In the genomic region with DNA sequence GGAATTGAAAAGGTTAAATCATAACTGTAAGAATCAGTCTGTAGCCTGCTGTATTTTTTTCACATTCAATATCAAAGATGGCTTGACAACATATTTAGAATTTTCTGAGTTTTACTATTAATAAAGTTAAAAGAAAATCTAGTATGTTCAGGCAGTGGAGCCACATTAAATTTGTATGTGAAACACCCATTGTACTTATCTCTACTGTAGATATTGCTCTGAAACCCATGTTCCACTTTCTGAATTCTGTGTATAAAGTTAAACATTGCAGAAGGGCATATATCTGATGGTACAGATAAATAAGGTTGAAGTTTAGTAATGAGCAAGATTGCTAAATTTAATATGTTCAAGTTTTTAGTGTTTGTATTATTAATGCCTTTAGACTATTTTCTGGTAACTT, we compare ENCODE assay signal across 20 cellular contexts.
A peak's percentile ranks its signal among the peaks of the same experiment; 100 is the strongest.
DNase-seq lines count a peak whose midpoint lies in the region; ATAC-seq, FAIRE-seq and TF ChIP-seq lines count a peak whose summit lies in the region.
"Had no signal": no experiment of that assay in that cellular context is flagged by ENCODE, and none has a peak within 500 bp of the region (broad histone marks: within the 10 kb centered on the region; RNA-seq: fewer than 3 reads in every experiment).

No MANE protein-coding gene starts in this region.

- BruUV-seq in PC-9 (replicated peaks; lab: Mats Ljungman, UMichigan) (no TSS peak), HepG2 (replicated peaks; lab: Mats Ljungman, UMichigan) (no TSS peak)

- H3K27ac ChIP-seq in PC-9 (peak overlapping the region; percentile 37; the same call in 1 of the 2 replicates), HepG2 (ENCODE audit: extremely low read length, insufficient read depth, low read length) (no peak overlapping the region), prostate gland (peak overlapping the region; percentile 58 to 62), lower lobe of right lung (no peak overlapping the region)
- H3K27ac ChIP-seq: GM23248, HL-60 had no signal

- intact Hi-C loops in PC-9 (cut with micrococcal nuclease; ENCODE audit: unreplicated experiment) (loop anchor here (1.0 kb wide), 1 partner anchor 167 kb away; no protein-coding TSS in a partner anchor), HepG2 (cut with micrococcal nuclease; ENCODE audit: unreplicated experiment) (no loop called here), prostate gland (cut with DNase I) (no loop called here), mucosa of descending colon (cut with DNase I, micrococcal nuclease) (loop anchor here in 1 of 2 donors (5.0 kb wide), 1 partner anchor 165 kb away; no protein-coding TSS in a partner anchor), lower lobe of right lung (cut with DNase I) (no loop called here)

- no peaks in the 10 kb centered on the region for H3F3A ChIP-seq in PC-9 (ENCODE audit: insufficient read depth, low read depth)

- ATAC-seq in HepG2, result no peak
- no peak for ATAC-seq in mucosa of descending colon
- no peak for ATAC-seq in lower lobe of right lung
- ATAC-seq in HG03565 (IDR thresholded peaks at IDR 0.05; ENCODE audit: unreplicated experiment), result no peak

- no peaks in the 10 kb centered on the region for H3K9me2 ChIP-seq in PC-9 (ENCODE audit: insufficient read depth)

- DNase-seq in PC-9 (no peak), HepG2 (ENCODE audit: low spot score) (no peak), prostate gland (ENCODE audit: low spot score) (no peak), foreskin melanocyte (no peak), mucosa of descending colon (no peak), lower lobe of right lung (no peak)
- DNase-seq: ACHN; BE2C; C1 segment of cervical spinal cord; CD4-positive, CD25-positive, alpha-beta regulatory T cell; CD8-positive, alpha-beta memory T cell; COR-L47; GM23248 had no signal

- H2AFZ ChIP-seq in PC-9, result no peak overlapping the region
- no peak overlapping the region for H2AFZ ChIP-seq in HepG2 (ENCODE audit: low read length)
- H2AFZ ChIP-seq: GM23248 had no signal

- H3K9me3 ChIP-seq in PC-9 (ENCODE audit: insufficient read depth, low read depth) (no peaks in the 10 kb centered on the region), HepG2 (ENCODE audit: low read length) (no peaks in the 10 kb centered on the region), prostate gland (no peaks in the 10 kb centered on the region), mucosa of descending colon (no peaks in the 10 kb centered on the region), lower lobe of right lung (no peaks in the 10 kb centered on the region)
- H3K9me3 ChIP-seq: BE2C, HAP-1 had no signal

- no peak overlapping the region for H3K9ac ChIP-seq in HepG2 (ENCODE audit: insufficient read depth, low read depth, low read length)
- H3K9ac ChIP-seq: GM23248 had no signal

- H3K27me3 ChIP-seq in PC-9 (ENCODE audit: insufficient read depth, low read depth), result no peaks in the 10 kb centered on the region
- H3K27me3 ChIP-seq in HepG2 (ENCODE audit: control insufficient read depth in 1 of 2, insufficient read depth in 2 of 2, low read length in 2 of 2), result no peaks in the 10 kb centered on the region
- H3K27me3 ChIP-seq in prostate gland (replicated peaks; ENCODE audit: insufficient read depth), result no peaks in the 10 kb centered on the region
- no peaks in the 10 kb centered on the region for H3K27me3 ChIP-seq in lower lobe of right lung (ENCODE audit: low read depth)

- no peak overlapping the region for H3K4me3 ChIP-seq in PC-9
- H3K4me3 ChIP-seq in HepG2 (replicated peaks in 1 of 3; ENCODE audit: insufficient read depth in 1 of 3, low read depth in 2 of 3, low read length in 3 of 3), result no peak overlapping the region
- no peak overlapping the region for H3K4me3 ChIP-seq in prostate gland
- no peak overlapping the region for H3K4me3 ChIP-seq in mucosa of descending colon
- no peak overlapping the region for H3K4me3 ChIP-seq in lower lobe of right lung
- H3K4me3 ChIP-seq: GM23248, HAP-1 had no signal

- H3K4me1 ChIP-seq in PC-9 (replicated peaks; ENCODE audit: insufficient read depth) (peaks cover 13% of the 10 kb centered on the region), HepG2 (ENCODE audit: insufficient read depth, low read length) (peaks cover 22% of the 10 kb centered on the region), prostate gland (replicated peaks) (peaks cover under 1% of the 10 kb centered on the region), mucosa of descending colon (ENCODE audit: low read depth) (peaks cover 10% of the 10 kb centered on the region), lower lobe of right lung (no peaks in the 10 kb centered on the region)
- H3K4me1 ChIP-seq: BE2C, HAP-1 had no signal

- H3K79me2 ChIP-seq in PC-9 (ENCODE audit: low read depth) (no peaks in the 10 kb centered on the region), HepG2 (ENCODE audit: insufficient read depth, low read length) (no peaks in the 10 kb centered on the region)

- TF ChIP-seq POLR2A in HepG2 (IDR thresholded peaks at IDR 0.05; ENCODE audit: insufficient read depth in 1 of 2, low read depth in 2 of 2, low read length in 2 of 2), result no peak
- no peak for TF ChIP-seq POLR2A in prostate gland (IDR thresholded peaks at IDR 0.05)

- H4K20me1 ChIP-seq in PC-9 (ENCODE audit: insufficient read depth) (no peaks in the 10 kb centered on the region), HepG2 (ENCODE audit: insufficient read depth, low read length) (no peaks in the 10 kb centered on the region)

- CTCF ChIA-PET in PC-9 (lab: Charles Lee), result no interaction called here
- CTCF ChIA-PET in HepG2 (lab: Yijun Ruan, JAX; ENCODE audit: low intra/inter-chr PET ratio, low total read pairs), result no interaction called here

- no peaks in the 10 kb centered on the region for H3K36me3 ChIP-seq in PC-9 (ENCODE audit: low read depth)
- 0 out of 5 replicates have a peak, but pooled peaks cover 0 to 1% of the 10 kb centered on the region in 2 experiments for H3K36me3 ChIP-seq in HepG2 (replicated peaks in 1 of 2; ENCODE audit: control insufficient read depth in 1 of 2, insufficient read depth in 2 of 2, low read length in 2 of 2)
- no peaks in the 10 kb centered on the region for H3K36me3 ChIP-seq in prostate gland
- H3K36me3 ChIP-seq in mucosa of descending colon (ENCODE audit: low read depth), result no peaks in the 10 kb centered on the region
- H3K36me3 ChIP-seq in lower lobe of right lung, result no peaks in the 10 kb centered on the region
- H3K36me3 ChIP-seq: BE2C, HAP-1 had no signal

- no peak for TF ChIP-seq RAD21 in HepG2 (CRISPR knock-in tag; IDR thresholded peaks at IDR 0.05)

- no peak for TF ChIP-seq CTCF in PC-9 (conservative IDR thresholded peaks at IDR 0.05)
- TF ChIP-seq CTCF in HepG2 (CRISPR knock-in tag; IDR thresholded peaks at IDR 0.05), result no peak
- TF ChIP-seq CTCF in prostate gland (IDR thresholded peaks at IDR 0.05), result no peak
- no peak for TF ChIP-seq CTCF in mucosa of descending colon (IDR thresholded peaks at IDR 0.05)
- TF ChIP-seq CTCF in lower lobe of right lung (IDR thresholded peaks at IDR 0.05), result no peak

- H3K4me2 ChIP-seq in PC-9, result peak overlapping the region; percentile 23; the same call in 1 of the 2 replicates
- H3K4me2 ChIP-seq in HepG2 (ENCODE audit: low read depth, low read length), result no peak overlapping the region

- no peak for TF ChIP-seq EP300 in HepG2 (IDR thresholded peaks at IDR 0.05; ENCODE audit: low read depth in 2 of 2, low read length in 2 of 2)
- no peak for TF ChIP-seq EP300 in HepG2 (CRISPR knock-in tag; IDR thresholded peaks at IDR 0.05; ENCODE audit: borderline replicate concordance)

- in situ Hi-C loops in HepG2 (cut with HindIII; ENCODE audit: extremely low pct_ligation_motif_present, low pct_unique_long_range_greater_than_20kb), result no loop called here

- no peak for FAIRE-seq in HepG2 (lab: Jason Lieb, UNC)
- FAIRE-seq: D721Med, G401.6, GM12891, GM19239 had no signal

- POLR2A ChIA-PET in PC-9 (lab: Charles Lee; ENCODE audit: unreplicated experiment), result no interaction called here
- POLR2A ChIA-PET in HepG2 (lab: Yijun Ruan, JAX), result no interaction called here

TF ChIP-seq in HepG2, 621 proteins besides CTCF, POLR2A, EP300 and RAD21:
- 0 out of 2 replicates have a peak, but pooled peaks have one; percentile 21 for TF ChIP-seq ZNF652 (CRISPR knock-in tag; IDR thresholded peaks at IDR 0.05; ENCODE audit: borderline replicate concordance, low read depth)
- TF ChIP-seq ZNF280D (CRISPR knock-in tag; IDR thresholded peaks at IDR 0.05), result 0 out of 2 replicates have a peak, but pooled peaks have one; percentile 4
- TF ChIP-seq ARID2 (CRISPR knock-in tag; IDR thresholded peaks at IDR 0.05; ENCODE audit: borderline replicate concordance), result 0 out of 2 replicates have a peak, but pooled peaks have one; percentile 38
- no peak for TF ChIP-seq ATAD3A (CRISPR knock-in tag; IDR thresholded peaks at IDR 0.05)
- TF ChIP-seq AHR (CRISPR knock-in tag; IDR thresholded peaks at IDR 0.05), result no peak
- TF ChIP-seq ZSCAN20 (CRISPR knock-in tag; IDR thresholded peaks at IDR 0.05; ENCODE audit: borderline replicate concordance), result 0 out of 2 replicates have a peak, but pooled peaks have one; percentile 32
- no peak for TF ChIP-seq ZNF589 (CRISPR knock-in tag; conservative IDR thresholded peaks at IDR 0.05)
- TF ChIP-seq HHEX (CRISPR knock-in tag; IDR thresholded peaks at IDR 0.05), result no peak
- TF ChIP-seq KMT2B (CRISPR knock-in tag; IDR thresholded peaks at IDR 0.05), result no peak

Comparison
In these comparisons a context has a peak if more than half of its experiments do, and no peak if none do; other contexts are left out.
1. H3K27ac ChIP-seq: peak in PC-9 (single experiment) and prostate gland (2 of 2); none in HepG2 (single experiment) and lower lobe of right lung (single experiment).